In genomic region chr15:60179786-60180391, GRCh38 we compare ENCODE assay signal across 8 cellular contexts.
A peak's percentile ranks its signal among the peaks of the same experiment; 100 is the strongest.
DNase-seq lines count a peak whose midpoint lies in the region; ATAC-seq, FAIRE-seq and TF ChIP-seq lines count a peak whose summit lies in the region.

No MANE protein-coding gene starts in this region.

- no peaks in the 10 kb centered on the region for H3K36me3 Mint-ChIP-seq in T-cell
- no peaks in the 10 kb centered on the region for H3K36me3 Mint-ChIP-seq in neural crest cell (ENCODE audit: low read depth)

- H3K9me3 Mint-ChIP-seq in T-cell (no peaks in the 10 kb centered on the region), neural crest cell (peaks cover 1% of the 10 kb centered on the region)

- H4K20me1 ChIP-seq in KMS-11 (ENCODE audit: insufficient read depth) (no peaks in the 10 kb centered on the region), endothelial cell of umbilical vein (replicated peaks; ENCODE audit: control insufficient read depth, extremely low read depth, insufficient read depth, low read length) (no peaks in the 10 kb centered on the region)

- H3K4me3 Mint-ChIP-seq in T-cell (no peak overlapping the region), neural crest cell (no peak overlapping the region)

- no peak for TF ChIP-seq POLR2A in endothelial cell of umbilical vein (IDR thresholded peaks at IDR 0.05; ENCODE audit: low read depth, low read length)

- H3K4me3 ChIP-seq in KMS-11 (IDR thresholded peaks at IDR 0.05; ENCODE audit: insufficient read depth, low read depth, low read length) (no peak overlapping the region), endothelial cell of umbilical vein (replicated peaks in 1 of 3; ENCODE audit: insufficient read depth in 1 of 3, low read depth in 1 of 3, low read length in 3 of 3) (no peak overlapping the region)

- H3K79me2 ChIP-seq in KMS-11 (ENCODE audit: insufficient read depth, low read depth) (no peaks in the 10 kb centered on the region), endothelial cell of umbilical vein (ENCODE audit: control insufficient read depth, insufficient read depth, low read length) (no peaks in the 10 kb centered on the region)

- H3K27ac Mint-ChIP-seq in T-cell, result no peak overlapping the region
- H3K27ac Mint-ChIP-seq in neural crest cell (ENCODE audit: unreplicated experiment), result no peak overlapping the region

- no peaks in the 10 kb centered on the region for H3K9me1 ChIP-seq in endothelial cell of umbilical vein (replicated peaks; ENCODE audit: control insufficient read depth, extremely low read depth, insufficient read depth, low read length)

- H3K4me2 ChIP-seq in KMS-11 (no peak overlapping the region), endothelial cell of umbilical vein (ENCODE audit: insufficient read depth, low read length) (no peak overlapping the region)

- H3K4me1 Mint-ChIP-seq in T-cell, result no peaks in the 10 kb centered on the region
- H3K4me1 Mint-ChIP-seq in neural crest cell, result no peaks in the 10 kb centered on the region

- DNase-seq in activated naive CD4-positive, alpha-beta T cell treated with Interleukin-2 at 50 U/mL for 16 hours, result peak; percentile 15
- no peak for DNase-seq in activated naive CD4-positive, alpha-beta T cell (lab: John Stamatoyannopoulos, UW)
- DNase-seq in T-cell (peak in 23 of 34 experiments; percentile 1 to 43 (median 13)), endothelial cell of umbilical vein (ENCODE audit: low read depth, low spot score) (peak; percentile 44), neural crest cell (ENCODE audit: low read depth, low spot score) (peak; percentile 4), islet precursor cell (no peak)

- BruUV-seq in endothelial cell of umbilical vein (replicated peaks; lab: Mats Ljungman, UMichigan), result no TSS peak

- CTCF ChIA-PET in T-cell (lab: Charles Lee) (interaction anchor here (0.6 to 1.7 kb wide), 18 partner anchors 9 to 903 kb away, joined by 3 to 10 read pairs (median 4); no protein-coding TSS in a partner anchor), endothelial cell of umbilical vein (lab: Charles Lee) (interaction anchor here (0.6 to 5.7 kb wide), 43 partner anchors 8 to 901 kb away, joined by 3 to 86 read pairs (median 4); partner anchors contain the start of gene FOXB1)

- H3K36me3 ChIP-seq in KMS-11 (ENCODE audit: insufficient read depth) (no peaks in the 10 kb centered on the region), endothelial cell of umbilical vein (ENCODE audit: control insufficient read depth in 2 of 2, extremely low read depth in 1 of 2, insufficient read depth in 2 of 2, low read length in 2 of 2) (no peaks in the 10 kb centered on the region)

- H2AFZ ChIP-seq in KMS-11 (ENCODE audit: low read depth), result no peak overlapping the region
- no peak overlapping the region for H2AFZ ChIP-seq in endothelial cell of umbilical vein (ENCODE audit: low read depth, low read length)

- H3K27me3 Mint-ChIP-seq in T-cell (peaks cover 14 to 22% of the 10 kb centered on the region in 2 donors), neural crest cell (ENCODE audit: low read depth) (no peaks in the 10 kb centered on the region)

- no peak overlapping the region for H3K27ac ChIP-seq in KMS-11
- H3K27ac ChIP-seq in endothelial cell of umbilical vein (ENCODE audit: insufficient read depth, low read depth, low read length), result no peak overlapping the region

- intact Hi-C loops in endothelial cell of umbilical vein (cut with micrococcal nuclease), result loop anchor here (1.0 to 2.0 kb wide), 3 partner anchors 263 to 489 kb away; no protein-coding TSS in a partner anchor

- no peaks in the 10 kb centered on the region for H3K9me3 ChIP-seq in endothelial cell of umbilical vein (replicated peaks; ENCODE audit: control insufficient read depth, insufficient read depth, low read length)

- ATAC-seq in T-cell (replicated peaks in 1 of 4), result peak in 2 of 4 experiments; percentile 58 to 59
- no peak for ATAC-seq in HG03469 (IDR thresholded peaks at IDR 0.05; ENCODE audit: unreplicated experiment)

- POLR2A ChIA-PET in T-cell (lab: Charles Lee) (interaction anchor here in 1 of 2 donors (0.6 kb wide), 1 partner anchor 12 kb away, joined by 3 read pairs; no protein-coding TSS in a partner anchor), endothelial cell of umbilical vein (lab: Charles Lee) (no interaction called here)

- no peaks in the 10 kb centered on the region for H3K4me1 ChIP-seq in KMS-11 (ENCODE audit: low read depth, poor library complexity, severe bottlenecking)
- no peaks in the 10 kb centered on the region for H3K4me1 ChIP-seq in endothelial cell of umbilical vein (ENCODE audit: control insufficient read depth, extremely low read depth, insufficient read depth, low read length)

- H3K27me3 ChIP-seq in KMS-11 (ENCODE audit: insufficient read depth, low read depth), result no peaks in the 10 kb centered on the region
- peaks cover 2 to 10% of the 10 kb centered on the region in 2 experiments for H3K27me3 ChIP-seq in endothelial cell of umbilical vein (ENCODE audit: control insufficient read depth in 2 of 2, insufficient read depth in 2 of 2, low read length in 2 of 2)

- peak; percentile 81 for FAIRE-seq in endothelial cell of umbilical vein (lab: Jason Lieb, UNC)

- dilution Hi-C loops in endothelial cell of umbilical vein (cut with MboI; ENCODE audit: extremely low pct_ligation_motif_present, low sequenced_read_pairs), result no loop called here

- H3K9ac ChIP-seq in KMS-11, result no peak overlapping the region
- no peak overlapping the region for H3K9ac ChIP-seq in endothelial cell of umbilical vein (replicated peaks; ENCODE audit: extremely low read depth, insufficient read depth, low read length)

- TF ChIP-seq CTCF in KMS-11 (conservative IDR thresholded peaks at IDR 0.05; ENCODE audit: low read depth, low read length), result peak; percentile 77
- TF ChIP-seq CTCF in endothelial cell of umbilical vein (IDR thresholded peaks at IDR 0.05; ENCODE audit: extremely low read depth in 1 of 2, insufficient read depth in 1 of 2, low read depth in 1 of 2, low read length in 2 of 2), result peak; percentile 70 to 73
- peak; percentile 91 for TF ChIP-seq CTCF in neural crest cell (conservative IDR thresholded peaks at IDR 0.05)

TF ChIP-seq in endothelial cell of umbilical vein, 7 proteins besides CTCF, POLR2A, EP300 and RAD21:
- TF ChIP-seq EZH2 (IDR thresholded peaks at IDR 0.05; ENCODE audit: borderline replicate concordance, low read depth, low read length, severe bottlenecking) (no peak), MYC (IDR thresholded peaks at IDR 0.05; ENCODE audit: low read depth, low read length) (no peak), FOS (IDR thresholded peaks at IDR 0.05; ENCODE audit: borderline replicate concordance, insufficient read depth, low read length) (no peak), MAX (IDR thresholded peaks at IDR 0.05; ENCODE audit: insufficient read depth, insufficient read length) (no peak), JUN (IDR thresholded peaks at IDR 0.05; ENCODE audit: borderline replicate concordance, insufficient read depth, insufficient read length, low read depth) (no peak)

Comparison
In these comparisons a context has a peak if more than half of its experiments do, and no peak if none do; other contexts are left out.
1. DNase-seq: peak in activated naive CD4-positive, alpha-beta T cell treated with Interleukin-2 at 50 U/mL for 16 hours (single experiment), T-cell (23 of 34), endothelial cell of umbilical vein (single experiment) and neural crest cell (single experiment); none in activated naive CD4-positive, alpha-beta T cell (0 of 4) and islet precursor cell (single experiment).
2. Peak in every context shown above with its lines, with median percentiles within 50 percentile points of each other: CTCF ChIP-seq.